Comparison of ENCODE assay signal across 1 cellular context in the genomic region with DNA sequence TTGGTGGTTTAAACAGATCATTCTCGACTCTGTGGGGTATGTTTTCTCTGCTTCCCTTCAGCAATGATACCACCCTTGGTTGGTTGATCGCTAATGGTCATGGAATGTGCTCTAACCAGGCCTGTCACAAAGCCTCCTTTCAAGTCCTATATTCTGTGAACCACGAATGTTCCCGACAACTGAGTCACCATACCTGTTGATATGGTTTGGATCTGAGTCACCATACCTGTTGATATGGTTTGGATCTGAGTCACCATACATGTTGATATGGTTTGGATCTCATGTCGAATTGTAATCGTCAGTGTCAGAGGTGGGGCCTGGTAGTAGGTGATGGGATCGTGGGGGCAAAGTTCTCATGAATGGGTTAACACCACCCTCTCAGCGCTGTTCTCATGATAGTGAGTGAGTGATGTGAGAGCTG.
TF ChIP-seq lines count a peak whose summit lies in the region.

No MANE protein-coding gene starts in this region.

TF ChIP-seq in HEK293T, 16 proteins besides CTCF, POLR2A, EP300 and RAD21 (continued from another document):
- TF ChIP-seq FOXM1 (IDR thresholded peaks at IDR 0.05; ENCODE audit: borderline replicate concordance) = no peak
